Comparison of ENCODE assay signal across 8 cellular contexts in the genomic region with DNA sequence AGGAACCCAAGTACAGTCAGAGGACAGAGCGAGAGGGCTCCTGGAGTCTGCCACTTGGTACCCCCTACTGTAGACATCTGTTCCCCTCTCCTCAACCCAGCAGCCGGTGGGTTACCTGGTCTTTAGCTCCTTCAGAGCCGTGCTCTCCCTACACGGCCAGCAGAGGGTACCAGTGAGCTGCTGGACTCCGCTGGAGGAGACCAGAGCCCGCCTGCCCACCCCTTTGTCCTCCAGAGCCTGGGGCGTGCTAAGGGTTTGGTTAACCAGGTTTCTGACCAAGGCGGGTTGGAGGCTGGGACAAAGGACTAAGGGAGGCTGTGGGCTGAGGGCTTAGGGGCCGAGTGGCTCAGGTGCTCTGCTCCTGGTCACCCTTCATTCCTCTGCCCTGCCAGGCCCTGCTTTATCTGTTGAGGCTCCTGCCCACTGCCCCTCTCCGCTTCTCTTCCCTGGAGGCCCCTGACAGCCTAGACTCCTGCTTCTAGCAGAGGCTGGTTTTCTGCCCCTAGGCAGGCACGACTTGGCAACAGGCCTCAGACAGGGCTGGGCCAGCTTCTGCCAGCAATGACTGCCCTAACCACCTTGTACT. TPM values are rescaled to one million over a fixed set of nuclear protein-coding genes. Genes with fewer than 3 reads are reported as not detected.
DNase-seq lines count a peak whose midpoint lies in the region; ATAC-seq and TF ChIP-seq lines count a peak whose summit lies in the region.

No MANE protein-coding gene starts in this region.

- peak; percentile 59 for ATAC-seq in GM21619 (IDR thresholded peaks at IDR 0.05; ENCODE audit: unreplicated experiment)

- no peak overlapping the region for H3K4me3 ChIP-seq in AG10803 (ENCODE audit: low read length)

- peaks cover 57% of the 10 kb centered on the region for H3K27me3 Mint-ChIP-seq in activated CD4-positive, alpha-beta T cell treated with anti-CD3 and anti-CD28 coated beads, Interleukin-2, amount 10 ng/mL, durations not matched to agents 24 days and 14 days

- intact Hi-C loops in activated CD4-positive, alpha-beta T cell treated with anti-CD3 and anti-CD28 coated beads, Interleukin-2, amount 10 ng/mL, durations not matched to agents 24 days and 14 days (cut with micrococcal nuclease): loop anchor here (1.0 kb wide), 2 partner anchors 19 to 37 kb away; no protein-coding TSS in a partner anchor

- peaks cover 12% of the 10 kb centered on the region for H3K4me1 Mint-ChIP-seq in activated CD4-positive, alpha-beta T cell treated with anti-CD3 and anti-CD28 coated beads, Interleukin-2, amount 10 ng/mL, durations not matched to agents 24 days and 14 days

- no peaks in the 10 kb centered on the region for H3K36me3 Mint-ChIP-seq in activated CD4-positive, alpha-beta T cell treated with anti-CD3 and anti-CD28 coated beads, Interleukin-2, amount 10 ng/mL, durations not matched to agents 24 days and 14 days (ENCODE audit: low read depth)

- DNase-seq in AG10803 (ENCODE audit: low read depth) (peak; percentile 48), NCI-H345 (lab: John Stamatoyannopoulos, UW) (peak; percentile 54), dedifferentiated amniotic fluid mesenchymal stem cell (ENCODE audit: extremely low spot score) (peak; percentile 36), lung microvascular endothelial cell (ENCODE audit: low read depth in 2 of 2) (peak; percentile 65 to 80), GOT3 (lab: John Stamatoyannopoulos, UW) (no peak)
- DNase-seq in activated CD4-positive, alpha-beta T cell treated with anti-CD3 and anti-CD28 coated beads, Interleukin-2, amount 10 ng/mL, durations not matched to agents 24 days and 14 days: peak; percentile 89
- peak; percentile 27 for DNase-seq in stimulated activated CD8-positive, alpha-beta memory T cell treated with anti-CD3 and anti-CD28 coated beads, Interleukin-7, amount 100 ng/mL, for 24 hours (ENCODE audit: low read depth)

- no peak overlapping the region for H3K27ac Mint-ChIP-seq in activated CD4-positive, alpha-beta T cell treated with anti-CD3 and anti-CD28 coated beads, Interleukin-2, amount 10 ng/mL, durations not matched to agents 24 days and 14 days

- no peak overlapping the region for H3K4me3 Mint-ChIP-seq in activated CD4-positive, alpha-beta T cell treated with anti-CD3 and anti-CD28 coated beads, Interleukin-2, amount 10 ng/mL, durations not matched to agents 24 days and 14 days

- no peaks in the 10 kb centered on the region for H3K9me3 Mint-ChIP-seq in activated CD4-positive, alpha-beta T cell treated with anti-CD3 and anti-CD28 coated beads, Interleukin-2, amount 10 ng/mL, durations not matched to agents 24 days and 14 days

- peak; percentile 89 for TF ChIP-seq CTCF in AG10803 (conservative IDR thresholded peaks at IDR 0.05; ENCODE audit: low read length)

RNA-seq across cellular contexts. Expression of a gene that starts 2.7 kb away (rescaled TPM):
- total RNA-seq in activated CD4-positive, alpha-beta T cell treated with anti-CD3 and anti-CD28 coated beads, Interleukin-2, amount 10 ng/mL, durations not matched to agents 24 days and 14 days: 3.5 and 5.2 TPM in 2 replicates
- not detected in 2 replicates for total RNA-seq in lung microvascular endothelial cell

RNA-seq across cellular contexts. Expression of a gene that starts 12.0 kb away (rescaled TPM):
- total RNA-seq in activated CD4-positive, alpha-beta T cell treated with anti-CD3 and anti-CD28 coated beads, Interleukin-2, amount 10 ng/mL, durations not matched to agents 24 days and 14 days: 0.54 and 0.85 TPM in 2 replicates
- total RNA-seq in lung microvascular endothelial cell: 2.6 and 3.5 TPM in 2 replicates

RNA-seq across cellular contexts. Expression of a gene that starts 34.9 kb away (rescaled TPM):
- total RNA-seq in activated CD4-positive, alpha-beta T cell treated with anti-CD3 and anti-CD28 coated beads, Interleukin-2, amount 10 ng/mL, durations not matched to agents 24 days and 14 days: not detected in 2 replicates
- total RNA-seq in lung microvascular endothelial cell: 0.22 TPM in 1 of 2 replicates, not detected in the other

RNA-seq across cellular contexts. Expression of a gene that starts 52.7 kb away (rescaled TPM):
- 30.9 and 31.8 TPM in 2 replicates for total RNA-seq in activated CD4-positive, alpha-beta T cell treated with anti-CD3 and anti-CD28 coated beads, Interleukin-2, amount 10 ng/mL, durations not matched to agents 24 days and 14 days
- total RNA-seq in lung microvascular endothelial cell: 92.1 and 95.2 TPM in 2 replicates

RNA-seq across cellular contexts. Expression of a gene that starts 55.1 kb away (rescaled TPM):
- total RNA-seq in activated CD4-positive, alpha-beta T cell treated with anti-CD3 and anti-CD28 coated beads, Interleukin-2, amount 10 ng/mL, durations not matched to agents 24 days and 14 days: not detected in 2 replicates
- total RNA-seq in lung microvascular endothelial cell: not detected in 2 replicates
